In genomic region chr14:106491851-106492250, GRCh38 we compare ENCODE assay signal across 12 cellular contexts.
DNase-seq lines count a peak whose midpoint lies in the region; ATAC-seq and TF ChIP-seq lines count a peak whose summit lies in the region.
"Had no signal": no experiment of that assay in that cellular context is flagged by ENCODE, and none has a peak within 500 bp of the region (broad histone marks: within the 10 kb centered on the region; RNA-seq: fewer than 3 reads in every experiment).

No MANE protein-coding gene starts in this region.

- H3K4me2 ChIP-seq in Karpas-422 (ENCODE audit: low read depth, low read length, poor library complexity, severe bottlenecking), result no peak overlapping the region

- no peaks in the 10 kb centered on the region for H3K9me2 ChIP-seq in Karpas-422 (replicated peaks; ENCODE audit: insufficient read depth, low read length)

- H3K27me3 Mint-ChIP-seq in natural killer cell (ENCODE audit: low read depth in 2 of 2) (no peaks in the 10 kb centered on the region), glutamatergic neuron (ENCODE audit: unreplicated experiment) (peaks cover 3% of the 10 kb centered on the region)
- no peaks in the 10 kb centered on the region for H3K27me3 Mint-ChIP-seq in natural killer cell treated with Interleukin-12 subunit alpha and Interleukin-12 subunit beta and Interleukin-15 and Interleukin-18, amount 100 ng/mL, for 72 hours
- H3K27me3 Mint-ChIP-seq in activated T-cell treated with anti-CD3 and anti-CD28 coated beads, Interleukin-2, amount 50 U/mL, for 72 hours (ENCODE audit: low read depth), result no peaks in the 10 kb centered on the region
- H3K27me3 Mint-ChIP-seq: stimulated activated naive CD8-positive, alpha-beta T cell treated with anti-CD3 and anti-CD28 coated beads, Interleukin-15, Interleukin-2, amounts not matched to agents 100 ng/mL and 50 ng/mL, for 24 hours had no signal

- ATAC-seq in natural killer cell, result no peak
- ATAC-seq in natural killer cell treated with Interleukin-12 subunit alpha and Interleukin-12 subunit beta and Interleukin-15 and Interleukin-18, amount 100 ng/mL, for 72 hours, result no peak
- no peak for ATAC-seq in activated T-cell treated with anti-CD3 and anti-CD28 coated beads, Interleukin-2, amount 50 U/mL, for 72 hours (replicated peaks in 1 of 2)

- H3K4me1 Mint-ChIP-seq in natural killer cell (peaks cover 16 to 18% of the 10 kb centered on the region in 2 donors), glutamatergic neuron (ENCODE audit: low read depth, unreplicated experiment) (no peaks in the 10 kb centered on the region)
- H3K4me1 Mint-ChIP-seq in natural killer cell treated with Interleukin-12 subunit alpha and Interleukin-12 subunit beta and Interleukin-15 and Interleukin-18, amount 100 ng/mL, for 72 hours (ENCODE audit: low read depth in 2 of 2), result peaks cover 20 to 25% of the 10 kb centered on the region in 2 donors
- H3K4me1 Mint-ChIP-seq in activated T-cell treated with anti-CD3 and anti-CD28 coated beads, Interleukin-2, amount 50 U/mL, for 72 hours (ENCODE audit: low read depth), result peaks cover 40% of the 10 kb centered on the region

- H3K9me3 ChIP-seq in Karpas-422 (ENCODE audit: low read length) (no peaks in the 10 kb centered on the region), testis (no peaks in the 10 kb centered on the region)

- H3K36me3 Mint-ChIP-seq in natural killer cell (no peaks in the 10 kb centered on the region), glutamatergic neuron (ENCODE audit: unreplicated experiment) (no peaks in the 10 kb centered on the region)
- no peaks in the 10 kb centered on the region for H3K36me3 Mint-ChIP-seq in natural killer cell treated with Interleukin-12 subunit alpha and Interleukin-12 subunit beta and Interleukin-15 and Interleukin-18, amount 100 ng/mL, for 72 hours
- H3K36me3 Mint-ChIP-seq in activated T-cell treated with anti-CD3 and anti-CD28 coated beads, Interleukin-2, amount 50 U/mL, for 72 hours (ENCODE audit: insufficient read depth in 2 of 2), result no peaks in the 10 kb centered on the region

- H3K27ac ChIP-seq in Karpas-422 (ENCODE audit: low read length) (no peak overlapping the region), testis (no peak overlapping the region)

- no peaks in the 10 kb centered on the region for H3K9me3 Mint-ChIP-seq in natural killer cell
- H3K9me3 Mint-ChIP-seq in natural killer cell treated with Interleukin-12 subunit alpha and Interleukin-12 subunit beta and Interleukin-15 and Interleukin-18, amount 100 ng/mL, for 72 hours, result no peaks in the 10 kb centered on the region
- H3K9me3 Mint-ChIP-seq in activated T-cell treated with anti-CD3 and anti-CD28 coated beads, Interleukin-2, amount 50 U/mL, for 72 hours, result no peaks in the 10 kb centered on the region
- peaks cover 16% of the 10 kb centered on the region for H3K9me3 Mint-ChIP-seq in glutamatergic neuron (ENCODE audit: unreplicated experiment)
- H3K9me3 Mint-ChIP-seq: stimulated activated naive CD8-positive, alpha-beta T cell treated with anti-CD3 and anti-CD28 coated beads, Interleukin-15, Interleukin-2, amounts not matched to agents 100 ng/mL and 50 ng/mL, for 24 hours had no signal

- intact Hi-C loops in natural killer cell (cut with micrococcal nuclease) (no loop called here), testis (cut with DNase I; ENCODE audit: low total_unique reads) (no loop called here)

- H3K9ac ChIP-seq in Karpas-422 (ENCODE audit: low read length), result no peak overlapping the region

- DNase-seq in natural killer cell (no peak), Karpas-422 (peak; percentile 76), testis (peak; percentile 54), AG08395 (ENCODE audit: low spot score) (no peak), hippocampal formation (lab: John Stamatoyannopoulos, UW) (no peak), glutamatergic neuron (no peak)
- DNase-seq in natural killer cell treated with Interleukin-12 subunit alpha and Interleukin-12 subunit beta and Interleukin-15 and Interleukin-18, amount 100 ng/mL, for 72 hours (ENCODE audit: low spot score), result no peak
- DNase-seq in activated T-cell treated with anti-CD3 and anti-CD28 coated beads, Interleukin-2, amount 50 U/mL, for 72 hours, result peak; percentile 32 to 39
- DNase-seq: dermis blood vessel endothelial cell, GF-D8, NCI-H524 treated with DMSO at 0.1 percent for 48 hours had no signal

- TF ChIP-seq CTCF in natural killer cell (IDR thresholded peaks at IDR 0.05) (peak; percentile 8), testis (IDR thresholded peaks at IDR 0.05) (peak; percentile 12 to 24 (median 13)), glutamatergic neuron (IDR thresholded peaks at IDR 0.05; ENCODE audit: partially characterized antibody, unreplicated experiment) (no peak)

- TF ChIP-seq POLR2A in testis (IDR thresholded peaks at IDR 0.05), result no peak

- H3K27ac Mint-ChIP-seq in natural killer cell (no peak overlapping the region), glutamatergic neuron (ENCODE audit: unreplicated experiment) (no peak overlapping the region)
- H3K27ac Mint-ChIP-seq in natural killer cell treated with Interleukin-12 subunit alpha and Interleukin-12 subunit beta and Interleukin-15 and Interleukin-18, amount 100 ng/mL, for 72 hours, result peak overlapping the region in 1 of 2 donors; percentile 12
- no peak overlapping the region for H3K27ac Mint-ChIP-seq in activated T-cell treated with anti-CD3 and anti-CD28 coated beads, Interleukin-2, amount 50 U/mL, for 72 hours
- H3K27ac Mint-ChIP-seq: stimulated activated naive CD8-positive, alpha-beta T cell treated with anti-CD3 and anti-CD28 coated beads, Interleukin-15, Interleukin-2, amounts not matched to agents 100 ng/mL and 50 ng/mL, for 24 hours had no signal

- no peak overlapping the region for H2AFZ ChIP-seq in Karpas-422 (ENCODE audit: low read length)

- no peaks in the 10 kb centered on the region for H3K36me3 ChIP-seq in Karpas-422 (ENCODE audit: insufficient read depth, low read length)
- no peaks in the 10 kb centered on the region for H3K36me3 ChIP-seq in testis (ENCODE audit: low read depth, missing control alignments)

- H3K4me3 Mint-ChIP-seq in natural killer cell (no peak overlapping the region), glutamatergic neuron (ENCODE audit: unreplicated experiment) (no peak overlapping the region)
- H3K4me3 Mint-ChIP-seq in natural killer cell treated with Interleukin-12 subunit alpha and Interleukin-12 subunit beta and Interleukin-15 and Interleukin-18, amount 100 ng/mL, for 72 hours, result no peak overlapping the region
- H3K4me3 Mint-ChIP-seq in activated T-cell treated with anti-CD3 and anti-CD28 coated beads, Interleukin-2, amount 50 U/mL, for 72 hours, result no peak overlapping the region
- H3K4me3 Mint-ChIP-seq: stimulated activated naive CD8-positive, alpha-beta T cell treated with anti-CD3 and anti-CD28 coated beads, Interleukin-15, Interleukin-2, amounts not matched to agents 100 ng/mL and 50 ng/mL, for 24 hours had no signal

- 80% methylated on average over 9 of the region's 9 CpGs for WGBS in testis, 2 donors

- no peaks in the 10 kb centered on the region for H4K20me1 ChIP-seq in Karpas-422 (ENCODE audit: insufficient read depth, low read depth, low read length)

- H3K27me3 ChIP-seq in Karpas-422 (ENCODE audit: low read length) (no peaks in the 10 kb centered on the region), testis (no peaks in the 10 kb centered on the region)

- no peaks in the 10 kb centered on the region for H3K79me2 ChIP-seq in Karpas-422 (ENCODE audit: low read length)

- no peak overlapping the region for H3K4me3 ChIP-seq in Karpas-422 (ENCODE audit: low read length)
- no peak overlapping the region for H3K4me3 ChIP-seq in testis

- peaks cover 8% of the 10 kb centered on the region for H3K4me1 ChIP-seq in Karpas-422 (ENCODE audit: low read length)
- no peaks in the 10 kb centered on the region for H3K4me1 ChIP-seq in testis

Comparison
In these comparisons a context has a peak if more than half of its experiments do, and no peak if none do; other contexts are left out.
1. DNase-seq: peak in Karpas-422 (single experiment), activated T-cell treated with anti-CD3 and anti-CD28 coated beads, Interleukin-2, amount 50 U/mL, for 72 hours (2 of 2) and testis (single experiment); none in natural killer cell (single experiment), natural killer cell treated with Interleukin-12 subunit alpha and Interleukin-12 subunit beta and Interleukin-15 and Interleukin-18, amount 100 ng/mL, for 72 hours (single experiment), AG08395 (single experiment), hippocampal formation (0 of 2) and glutamatergic neuron (single experiment).